ENCODE assay signal across 22 cellular contexts in the genomic region with DNA sequence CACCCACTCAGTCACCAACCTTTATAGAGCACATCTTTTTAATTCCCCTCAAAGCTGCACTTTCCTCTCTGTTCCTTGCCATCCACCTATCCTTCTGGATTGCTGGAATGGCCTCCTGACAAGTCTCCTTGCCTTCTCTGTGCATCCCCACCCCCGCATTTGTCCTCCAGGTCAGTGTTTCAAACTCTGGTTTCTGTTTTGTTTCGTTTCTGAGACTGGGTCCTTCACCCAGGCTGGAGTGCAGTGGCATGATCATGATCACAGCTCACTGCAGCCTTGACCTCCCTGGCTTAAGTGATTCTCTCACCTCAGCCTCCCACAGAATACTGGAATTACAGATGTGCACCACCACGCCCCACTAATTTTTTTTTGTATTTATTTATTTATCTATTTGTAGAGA.
DNase-seq lines count a peak whose midpoint lies in the region; ATAC-seq and TF ChIP-seq lines count a peak whose summit lies in the region.
"Had no signal": no experiment of that assay in that cellular context is flagged by ENCODE, and none has a peak within 500 bp of the region (broad histone marks: within the 10 kb centered on the region; RNA-seq: fewer than 3 reads in every experiment).

No MANE protein-coding gene starts in this region.

- H3K27ac ChIP-seq in OCI-LY1 (ENCODE audit: low read depth, low read length, poor library complexity, severe bottlenecking) = no peak overlapping the region
- H3K27ac ChIP-seq: ascending aorta, epithelial cell of prostate, heart right ventricle, RWPE1, sigmoid colon, upper lobe of left lung had no signal

- intact Hi-C loops in posterior cingulate gyrus (cut with DNase I) = no loop called here

- no peaks in the 10 kb centered on the region for H3K9me3 Mint-ChIP-seq in nephron progenitor cell
- H3K9me3 Mint-ChIP-seq: activated T-helper 1 cell treated with anti-CD3 and anti-CD28 coated beads, Interleukin-12 subunit alpha, Interleukin-12 subunit beta, Interleukin-2, Interleukin-4 antibody, amounts not matched to agents 30 ng/mL and 10 ng/mL and 1 ng/mL, durations not matched to agents 14 hours and 24 hours and 36 hours; H9 had no signal

- H3K4me1 ChIP-seq in OCI-LY1 (ENCODE audit: insufficient read depth, low read length, severe bottlenecking) = peaks cover 14% of the 10 kb centered on the region
- H3K4me1 ChIP-seq: ascending aorta, upper lobe of left lung had no signal

- H3K79me2 ChIP-seq in OCI-LY1 (ENCODE audit: insufficient read depth, low read length) = no peaks in the 10 kb centered on the region

- no peaks in the 10 kb centered on the region for H3K27me3 Mint-ChIP-seq in nephron progenitor cell (ENCODE audit: low read depth, poor library complexity)
- H3K27me3 Mint-ChIP-seq: activated CD8-positive, alpha-beta memory T cell treated with anti-CD3 and anti-CD28 coated beads, Interleukin-2, amount 10 ng/mL, durations not matched to agents 7 days and 5 days had no signal

- no peaks in the 10 kb centered on the region for H3K27me3 ChIP-seq in OCI-LY1 (ENCODE audit: insufficient read depth, low read length)
- H3K27me3 ChIP-seq: ascending aorta, heart right ventricle, sigmoid colon, upper lobe of left lung had no signal

- peak overlapping the region; percentile 51 for H3K4me2 ChIP-seq in OCI-LY1 (ENCODE audit: low read length)
- H3K4me2 ChIP-seq: SK-N-SH had no signal

- DNase-seq in nephron progenitor cell (no peak), amygdala (lab: John Stamatoyannopoulos, UW) (no peak), posterior cingulate gyrus (no peak), CD1c-positive myeloid dendritic cell (ENCODE audit: extremely low spot score) (no peak)
- DNase-seq: activated CD4-positive, alpha-beta T cell treated with anti-CD3 and anti-CD28 coated beads for 48 hours; activated CD8-positive, alpha-beta memory T cell treated with anti-CD3 and anti-CD28 coated beads, Interleukin-2, amount 10 ng/mL, durations not matched to agents 7 days and 5 days; activated naive CD4-positive, alpha-beta T cell treated with anti-CD3 and anti-CD28 coated beads, Interleukin-2, amount 50 U/mL, for 16 hours; central memory CD4-positive, alpha-beta T cell; H9; heart right ventricle; NCI-H510A treated with DMSO at 0.1 percent for 48 hours; sigmoid colon; SK-N-SH; upper lobe of left lung had no signal

- peaks cover 8% of the 10 kb centered on the region for H3K4me1 Mint-ChIP-seq in nephron progenitor cell

- H2AFZ ChIP-seq in OCI-LY1 (ENCODE audit: low read length) = no peak overlapping the region

- H3K36me3 Mint-ChIP-seq in nephron progenitor cell (ENCODE audit: low read depth) = no peaks in the 10 kb centered on the region
- H3K36me3 Mint-ChIP-seq: activated CD8-positive, alpha-beta memory T cell treated with anti-CD3 and anti-CD28 coated beads, Interleukin-2, amount 10 ng/mL, durations not matched to agents 7 days and 5 days had no signal

- no peak overlapping the region for H3K4me3 Mint-ChIP-seq in nephron progenitor cell
- H3K4me3 Mint-ChIP-seq: activated CD8-positive, alpha-beta memory T cell treated with anti-CD3 and anti-CD28 coated beads, Interleukin-2, amount 10 ng/mL, durations not matched to agents 7 days and 5 days; activated T-helper 1 cell treated with anti-CD3 and anti-CD28 coated beads, Interleukin-12 subunit alpha, Interleukin-12 subunit beta, Interleukin-2, Interleukin-4 antibody, amounts not matched to agents 30 ng/mL and 10 ng/mL and 1 ng/mL, durations not matched to agents 14 hours and 24 hours and 36 hours; CD14-positive monocyte; H9 had no signal

- peak overlapping the region; percentile 86 for H3K27ac Mint-ChIP-seq in nephron progenitor cell
- H3K27ac Mint-ChIP-seq: activated CD8-positive, alpha-beta memory T cell treated with anti-CD3 and anti-CD28 coated beads, Interleukin-2, amount 10 ng/mL, durations not matched to agents 7 days and 5 days; activated T-helper 1 cell treated with anti-CD3 and anti-CD28 coated beads, Interleukin-12 subunit alpha, Interleukin-12 subunit beta, Interleukin-2, Interleukin-4 antibody, amounts not matched to agents 30 ng/mL and 10 ng/mL and 1 ng/mL, durations not matched to agents 14 hours and 24 hours and 36 hours had no signal

- ATAC-seq in GM18867 (IDR thresholded peaks at IDR 0.05; ENCODE audit: unreplicated experiment) = peak; percentile 62
- peak; percentile 53 for ATAC-seq in HG02870 (IDR thresholded peaks at IDR 0.05; ENCODE audit: unreplicated experiment)
- ATAC-seq: activated CD8-positive, alpha-beta memory T cell treated with anti-CD3 and anti-CD28 coated beads, Interleukin-2, amount 10 ng/mL, durations not matched to agents 7 days and 5 days; heart right ventricle had no signal

- no peaks in the 10 kb centered on the region for H3F3A ChIP-seq in OCI-LY1 (ENCODE audit: insufficient read depth, low read length)

- no peaks in the 10 kb centered on the region for H3K36me3 ChIP-seq in OCI-LY1 (ENCODE audit: insufficient read depth, low read length)
- H3K36me3 ChIP-seq: ascending aorta, heart right ventricle, sigmoid colon, upper lobe of left lung had no signal

- no peaks in the 10 kb centered on the region for H4K20me1 ChIP-seq in OCI-LY1 (ENCODE audit: insufficient read depth, low read length)

- H3K4me3 ChIP-seq in OCI-LY1 (ENCODE audit: low read depth, low read length, poor library complexity, severe bottlenecking) = peak overlapping the region; percentile 32
- H3K4me3 ChIP-seq: ascending aorta, heart right ventricle, sigmoid colon, upper lobe of left lung had no signal

- no peaks in the 10 kb centered on the region for H3K9me2 ChIP-seq in OCI-LY1 (ENCODE audit: low read depth, low read length)
- H3K9me2 ChIP-seq: SK-N-SH had no signal

- H3K9ac ChIP-seq in OCI-LY1 (ENCODE audit: low read length) = no peak overlapping the region
- H3K9ac ChIP-seq: SK-N-SH had no signal

- no peaks in the 10 kb centered on the region; the same call in 1 of the 2 replicates for H3K9me3 ChIP-seq in OCI-LY1 (ENCODE audit: low read length)
- H3K9me3 ChIP-seq: ascending aorta, heart right ventricle, sigmoid colon, SK-N-SH, upper lobe of left lung had no signal

- TF ChIP-seq CTCF in OCI-LY1 (IDR thresholded peaks at IDR 0.05; ENCODE audit: low read length) = no peak
- no peak for TF ChIP-seq CTCF in nephron progenitor cell (IDR thresholded peaks at IDR 0.05)
